16 cellular contexts compared by ENCODE assay signal in genomic region chr11:70912226-70912840, GRCh38.
DNase-seq lines count a peak whose midpoint lies in the region; ATAC-seq and TF ChIP-seq lines count a peak whose summit lies in the region.
"Had no signal": no experiment of that assay in that cellular context is flagged by ENCODE, and none has a peak within 500 bp of the region (broad histone marks: within the 10 kb centered on the region; RNA-seq: fewer than 3 reads in every experiment).

No MANE protein-coding gene starts in this region.

- no peaks in the 10 kb centered on the region for H3K27me3 ChIP-seq in foreskin keratinocyte
- H3K27me3 ChIP-seq: transverse colon had no signal

- ATAC-seq in foreskin keratinocyte: peak; percentile 38
- peak; percentile 41 to 78 for ATAC-seq in stimulated activated naive B cell treated with anti-CD40 and anti-IgM and Interleukin-4, amounts not matched to agents 10 μg/mL and 1 μg/mL and 100 μg/mL, for 72 hours (replicated peaks)
- ATAC-seq in GM21529 (IDR thresholded peaks at IDR 0.05; ENCODE audit: unreplicated experiment): no peak
- ATAC-seq in HG03442 (IDR thresholded peaks at IDR 0.05; ENCODE audit: unreplicated experiment): no peak
- ATAC-seq in HG02588 (IDR thresholded peaks at IDR 0.05; ENCODE audit: unreplicated experiment): no peak

- TF ChIP-seq CTCF in NB4 (IDR thresholded peaks at IDR 0.05; ENCODE audit: low read depth, low read length) (no peak), foreskin keratinocyte (conservative IDR thresholded peaks at IDR 0.05) (no peak)

- no peak overlapping the region for H3K4me3 Mint-ChIP-seq in stimulated activated naive B cell treated with anti-CD40 and anti-IgM and Interleukin-4, amounts not matched to agents 10 μg/mL and 1 μg/mL and 100 μg/mL, for 72 hours
- H3K4me3 Mint-ChIP-seq: T-helper 1 cell treated with Interleukin-12 subunit alpha and Interleukin-12 subunit beta and Interleukin-4 antibody, amounts not matched to agents 30 μg/mL and 1 μg/mL, for 36 hours had no signal

- H3K4me1 Mint-ChIP-seq in stimulated activated naive B cell treated with anti-CD40 and anti-IgM and Interleukin-4, amounts not matched to agents 10 μg/mL and 1 μg/mL and 100 μg/mL, for 72 hours: peaks cover 4 to 10% of the 10 kb centered on the region in 2 donors

- peaks cover 19 to 35% of the 10 kb centered on the region in 2 donors for H3K27me3 Mint-ChIP-seq in stimulated activated naive B cell treated with anti-CD40 and anti-IgM and Interleukin-4, amounts not matched to agents 10 μg/mL and 1 μg/mL and 100 μg/mL, for 72 hours

- peak; percentile 22 to 23 for DNase-seq in activated T-cell treated with anti-CD3 and anti-CD28 coated beads, Interleukin-2, amount 50 U/mL, for 48 hours
- no peak for DNase-seq in activated T-cell treated with anti-CD3 and anti-CD28 coated beads, Interleukin-2, amount 50 U/mL, for 1 hour
- DNase-seq in NB4 (ENCODE audit: low read depth) (peak; percentile 10), foreskin keratinocyte (peak in 1 of 2 donors; percentile 54)
- DNase-seq in stimulated activated naive B cell treated with anti-CD40 and anti-IgM and Interleukin-4, amounts not matched to agents 10 μg/mL and 1 μg/mL and 100 μg/mL, for 72 hours: no peak
- DNase-seq: activated CD4-positive, alpha-beta T cell treated with anti-CD3 and anti-CD28 coated beads for 1 hour; DMS153; midbrain; NCI-H526 treated with DMSO at 0.1 percent for 48 hours; RPMI8226; transverse colon had no signal

- no peak for TF ChIP-seq POLR2A in NB4 (IDR thresholded peaks at IDR 0.05; ENCODE audit: extremely low read depth, insufficient read length)

- H3K4me3 ChIP-seq in NB4 (ENCODE audit: low read depth, low read length): no peak overlapping the region
- H3K4me3 ChIP-seq: transverse colon had no signal

- H3K9me3 Mint-ChIP-seq in stimulated activated naive B cell treated with anti-CD40 and anti-IgM and Interleukin-4, amounts not matched to agents 10 μg/mL and 1 μg/mL and 100 μg/mL, for 72 hours: peaks cover 0 to 2% of the 10 kb centered on the region in 2 donors

- H3K4me1 ChIP-seq in foreskin keratinocyte: no peaks in the 10 kb centered on the region

- no peak overlapping the region for H3K27ac ChIP-seq in foreskin keratinocyte

- no peaks in the 10 kb centered on the region for H3K36me3 Mint-ChIP-seq in stimulated activated naive B cell treated with anti-CD40 and anti-IgM and Interleukin-4, amounts not matched to agents 10 μg/mL and 1 μg/mL and 100 μg/mL, for 72 hours

- H3K27ac Mint-ChIP-seq in stimulated activated naive B cell treated with anti-CD40 and anti-IgM and Interleukin-4, amounts not matched to agents 10 μg/mL and 1 μg/mL and 100 μg/mL, for 72 hours: no peak overlapping the region
- H3K27ac Mint-ChIP-seq: activated T-helper 2 cell treated with anti-CD3 and anti-CD28 coated beads, Interferon-gamma antibody, Interleukin-2, Interleukin-4, amounts not matched to agents 10 μg/mL and 5 μg/mL and 100 μg/mL, durations not matched to agents 14 hours and 24 hours and 36 hours; T-helper 1 cell treated with Interleukin-12 subunit alpha and Interleukin-12 subunit beta and Interleukin-4 antibody, amounts not matched to agents 30 μg/mL and 1 μg/mL, for 36 hours had no signal

Comparison
In these comparisons a context has a peak if more than half of its experiments do, and no peak if none do; other contexts are left out.
1. DNase-seq: peak in activated T-cell treated with anti-CD3 and anti-CD28 coated beads, Interleukin-2, amount 50 U/mL, for 48 hours (2 of 2) and NB4 (single experiment); none in activated T-cell treated with anti-CD3 and anti-CD28 coated beads, Interleukin-2, amount 50 U/mL, for 1 hour (single experiment) and stimulated activated naive B cell treated with anti-CD40 and anti-IgM and Interleukin-4, amounts not matched to agents 10 μg/mL and 1 μg/mL and 100 μg/mL, for 72 hours (single experiment).
2. ATAC-seq: peak in foreskin keratinocyte (single experiment) and stimulated activated naive B cell treated with anti-CD40 and anti-IgM and Interleukin-4, amounts not matched to agents 10 μg/mL and 1 μg/mL and 100 μg/mL, for 72 hours (2 of 2); none in GM21529 (single experiment), HG03442 (single experiment) and HG02588 (single experiment).